In genomic region chr6:34350100-34350936, GRCh38 we compare ENCODE assay signal across 1 cellular context.
TF ChIP-seq lines count a peak whose summit lies in the region.

No MANE protein-coding gene starts in this region.

TF ChIP-seq in K562, 482 proteins besides CTCF, POLR2A, EP300 and RAD21 (continued from another document):
- TF ChIP-seq, protein P1, sequence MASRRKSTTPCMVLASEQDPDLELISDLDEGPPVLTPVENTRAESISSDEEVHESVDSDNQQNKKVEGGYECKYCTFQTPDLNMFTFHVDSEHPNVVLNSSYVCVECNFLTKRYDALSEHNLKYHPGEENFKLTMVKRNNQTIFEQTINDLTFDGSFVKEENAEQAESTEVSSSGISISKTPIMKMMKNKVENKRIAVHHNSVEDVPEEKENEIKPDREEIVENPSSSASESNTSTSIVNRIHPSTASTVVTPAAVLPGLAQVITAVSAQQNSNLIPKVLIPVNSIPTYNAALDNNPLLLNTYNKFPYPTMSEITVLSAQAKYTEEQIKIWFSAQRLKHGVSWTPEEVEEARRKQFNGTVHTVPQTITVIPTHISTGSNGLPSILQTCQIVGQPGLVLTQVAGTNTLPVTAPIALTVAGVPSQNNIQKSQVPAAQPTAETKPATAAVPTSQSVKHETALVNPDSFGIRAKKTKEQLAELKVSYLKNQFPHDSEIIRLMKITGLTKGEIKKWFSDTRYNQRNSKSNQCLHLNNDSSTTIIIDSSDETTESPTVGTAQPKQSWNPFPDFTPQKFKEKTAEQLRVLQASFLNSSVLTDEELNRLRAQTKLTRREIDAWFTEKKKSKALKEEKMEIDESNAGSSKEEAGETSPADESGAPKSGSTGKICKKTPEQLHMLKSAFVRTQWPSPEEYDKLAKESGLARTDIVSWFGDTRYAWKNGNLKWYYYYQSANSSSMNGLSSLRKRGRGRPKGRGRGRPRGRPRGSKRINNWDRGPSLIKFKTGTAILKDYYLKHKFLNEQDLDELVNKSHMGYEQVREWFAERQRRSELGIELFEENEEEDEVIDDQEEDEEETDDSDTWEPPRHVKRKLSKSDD (conservative IDR thresholded peaks at IDR 0.05; ENCODE audit: low read length): no peak
- TF ChIP-seq ZNF184 (CRISPR knock-in tag; IDR thresholded peaks at IDR 0.05) (no peak), BRF1 (IDR thresholded peaks at IDR 0.05; ENCODE audit: borderline replicate concordance, extremely low read depth, insufficient read length) (no peak), PATZ1 (CRISPR knock-in tag; IDR thresholded peaks at IDR 0.05; ENCODE audit: borderline replicate concordance) (no peak), TRIM24 (IDR thresholded peaks at IDR 0.05) (no peak), CEBPB (tag; IDR thresholded peaks at IDR 0.05) (no peak), RBM22 (IDR thresholded peaks at IDR 0.05; ENCODE audit: low read depth, low read length, poor library complexity, severe bottlenecking) (no peak), PCBP1 (IDR thresholded peaks at IDR 0.05; ENCODE audit: low read depth, low read length, poor library complexity, severe bottlenecking) (no peak), CBFA2T2 (conservative IDR thresholded peaks at IDR 0.05) (0 out of 2 replicates have a peak, but pooled peaks have one; percentile 11), STAT5B (CRISPR knock-in tag; IDR thresholded peaks at IDR 0.05) (no peak), ZNF551 (CRISPR knock-in tag; IDR thresholded peaks at IDR 0.05) (no peak), CBFA2T3 (IDR thresholded peaks at IDR 0.05) (peak; percentile 49; the same call in 1 of the 2 replicates)
TF ChIP-seq in K562: peak in this region for 6.
